1 cellular context compared by ENCODE assay signal in genomic region chr22:37633693-37634504, GRCh38.
A peak's percentile ranks its signal among the peaks of the same experiment; 100 is the strongest.
TF ChIP-seq lines count a peak whose summit lies in the region.

No MANE protein-coding gene starts in this region.

TF ChIP-seq in HepG2, 621 proteins besides CTCF, POLR2A, EP300 and RAD21 (continued from another document and continues in another):
- TF ChIP-seq ZXDC (CRISPR knock-in tag; IDR thresholded peaks at IDR 0.05) (no peak), ZNF598 (CRISPR knock-in tag; IDR thresholded peaks at IDR 0.05; ENCODE audit: borderline replicate concordance) (no peak), TRAFD1 (CRISPR knock-in tag; IDR thresholded peaks at IDR 0.05; ENCODE audit: borderline replicate concordance) (no peak), AGO1 (IDR thresholded peaks at IDR 0.05; ENCODE audit: low read depth, low read length, poor library complexity, severe bottlenecking) (peak; percentile 96), ZNF382 (CRISPR knock-in tag; IDR thresholded peaks at IDR 0.05; ENCODE audit: borderline replicate concordance) (no peak), TBX2 (CRISPR knock-in tag; IDR thresholded peaks at IDR 0.05; ENCODE audit: borderline replicate concordance) (peak; percentile 76; the same call in 1 of the 2 replicates), RCOR2 (CRISPR knock-in tag; IDR thresholded peaks at IDR 0.05) (no peak), KLF16 (CRISPR knock-in tag; IDR thresholded peaks at IDR 0.05) (peak in 1 of 2 experiments; percentile 54; a peak in 2 of 4 replicates), ZNF510 (CRISPR knock-in tag; IDR thresholded peaks at IDR 0.05; ENCODE audit: low read depth) (0 out of 2 replicates have a peak, but pooled peaks have one; percentile 87), ZNF550 (CRISPR knock-in tag; IDR thresholded peaks at IDR 0.05; ENCODE audit: borderline replicate concordance) (no peak), SMC3 (IDR thresholded peaks at IDR 0.05; ENCODE audit: low read length) (no peak), MAF1 (CRISPR knock-in tag; IDR thresholded peaks at IDR 0.05; ENCODE audit: borderline replicate concordance) (no peak), TERF1 (CRISPR knock-in tag; IDR thresholded peaks at IDR 0.05) (no peak), SRY (CRISPR knock-in tag; IDR thresholded peaks at IDR 0.05) (no peak), TOE1 (CRISPR knock-in tag; IDR thresholded peaks at IDR 0.05) (0 out of 2 replicates have a peak, but pooled peaks have one; percentile 14), LCORL (IDR thresholded peaks at IDR 0.05) (no peak), LCORL (CRISPR knock-in tag; IDR thresholded peaks at IDR 0.05) (peak; percentile 87), NR2F6 (IDR thresholded peaks at IDR 0.05) (peak; percentile 64), NR2F6 (CRISPR knock-in tag; IDR thresholded peaks at IDR 0.05) (peak; percentile 58; the same call in 1 of the 2 replicates), PAWR (CRISPR knock-in tag; IDR thresholded peaks at IDR 0.05; ENCODE audit: borderline replicate concordance) (no peak), HMG20A (CRISPR knock-in tag; IDR thresholded peaks at IDR 0.05; ENCODE audit: borderline replicate concordance) (no peak), POLR2AphosphoS5 (IDR thresholded peaks at IDR 0.05; ENCODE audit: low read depth, low read length) (peak; percentile 72), TEAD2 (CRISPR knock-in tag; IDR thresholded peaks at IDR 0.05) (no peak), SMYD3 (CRISPR knock-in tag; IDR thresholded peaks at IDR 0.05) (no peak; the same call in 1 of the 2 replicates), ZNF775 (CRISPR knock-in tag; IDR thresholded peaks at IDR 0.05; ENCODE audit: borderline replicate concordance) (no peak), FOXP4 (CRISPR knock-in tag; IDR thresholded peaks at IDR 0.05) (no peak), NFRKB (IDR thresholded peaks at IDR 0.05) (no peak), ZNF138 (CRISPR knock-in tag; IDR thresholded peaks at IDR 0.05; ENCODE audit: low read depth) (no peak), SP2 (CRISPR knock-in tag; IDR thresholded peaks at IDR 0.05) (0 out of 2 replicates have a peak, but pooled peaks have one; percentile 26), ZSCAN31 (CRISPR knock-in tag; IDR thresholded peaks at IDR 0.05; ENCODE audit: low read depth) (peak; percentile 79), GFI1 (CRISPR knock-in tag; IDR thresholded peaks at IDR 0.05; ENCODE audit: borderline replicate concordance) (peak; percentile 20; the same call in 1 of the 2 replicates), ZNF605 (CRISPR knock-in tag; IDR thresholded peaks at IDR 0.05) (peak; percentile 50; the same call in 1 of the 2 replicates), RERE (CRISPR knock-in tag; IDR thresholded peaks at IDR 0.05; ENCODE audit: low read depth) (no peak; the same call in 1 of the 2 replicates), SNRNP70 (IDR thresholded peaks at IDR 0.05; ENCODE audit: low read depth, low read length) (no peak), REPIN1 (CRISPR knock-in tag; IDR thresholded peaks at IDR 0.05; ENCODE audit: borderline replicate concordance, low read depth) (peak; percentile 66; the same call in 1 of the 2 replicates), IKZF5 (CRISPR knock-in tag; IDR thresholded peaks at IDR 0.05) (0 out of 2 replicates have a peak, but pooled peaks have one; percentile 40), ZFP36L2 (CRISPR knock-in tag; IDR thresholded peaks at IDR 0.05) (no peak), ZNF883 (CRISPR knock-in tag; IDR thresholded peaks at IDR 0.05; ENCODE audit: not compliant biosample characterization) (no peak), HMGA1 (CRISPR knock-in tag; conservative IDR thresholded peaks at IDR 0.05) (no peak), ATAD3A (CRISPR knock-in tag; IDR thresholded peaks at IDR 0.05) (no peak), AFF4 (CRISPR knock-in tag; IDR thresholded peaks at IDR 0.05) (no peak), ZNF512B (CRISPR knock-in tag; IDR thresholded peaks at IDR 0.05; ENCODE audit: borderline replicate concordance) (no peak)
